16 cellular contexts compared by ENCODE assay signal in the genomic region with DNA sequence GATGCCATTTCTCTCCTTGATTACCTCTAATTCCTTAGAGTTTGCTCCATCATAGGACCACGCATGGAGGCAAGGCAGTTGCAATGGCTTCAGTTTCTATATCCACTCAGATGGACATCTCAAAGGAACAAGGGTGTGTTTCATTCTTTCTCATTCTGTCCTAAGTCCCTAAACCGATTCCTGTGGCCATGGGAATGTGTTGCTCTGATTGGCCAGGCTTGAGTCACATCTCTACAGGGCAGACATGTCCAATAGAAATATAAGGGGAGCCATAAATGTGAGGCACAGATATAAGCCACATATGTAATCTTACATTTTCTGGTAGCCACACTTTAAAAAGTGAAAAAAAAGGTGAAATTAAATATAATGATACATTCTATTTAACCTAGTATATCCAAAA.
"Had no signal": no experiment of that assay in that cellular context is flagged by ENCODE, and none has a peak within 500 bp of the region (broad histone marks: within the 10 kb centered on the region; RNA-seq: fewer than 3 reads in every experiment).

No MANE protein-coding gene starts in this region.

- H3K27me3 ChIP-seq: gastroesophageal sphincter, spleen, suprapubic skin, transverse colon had no signal

- H3K27me3 Mint-ChIP-seq: activated CD4-positive, alpha-beta T cell treated with anti-CD3 and anti-CD28 coated beads for 36 hours; stimulated activated naive CD8-positive, alpha-beta T cell treated with anti-CD3 and anti-CD28 coated beads, Interleukin-15, amount 100 ng/mL, for 72 hours had no signal

- H3K36me3 ChIP-seq: gastroesophageal sphincter, spleen, suprapubic skin, transverse colon had no signal

- H3K27ac ChIP-seq: coronary artery, suprapubic skin had no signal

- H3K4me1 Mint-ChIP-seq: neural crest cell, WTC11 had no signal

- DNase-seq: activated CD4-positive, alpha-beta T cell treated with anti-CD3 and anti-CD28 coated beads, Interleukin-2, amount 50 U/mL, for 4 hours; activated CD8-positive, alpha-beta memory T cell treated with anti-CD3 and anti-CD28 coated beads, Interleukin-2, amount 50 U/mL, for 48 hours; activated naive CD8-positive, alpha-beta T cell treated with anti-CD3 and anti-CD28 coated beads, Interleukin-2, amount 10 ng/mL, durations not matched to agents 7 days and 5 days; left cardiac atrium; spleen; stimulated activated CD4-positive, alpha-beta T cell treated with anti-CD3 and anti-CD28 coated beads, Interleukin-4, amount 100 ng/mL, for 4 hours had no signal

- H3K27ac Mint-ChIP-seq: activated CD4-positive, alpha-beta T cell treated with anti-CD3 and anti-CD28 coated beads for 36 hours; activated naive CD8-positive, alpha-beta T cell treated with anti-CD3 and anti-CD28 coated beads, Interleukin-2, amount 10 ng/mL, durations not matched to agents 7 days and 5 days; stimulated activated naive CD8-positive, alpha-beta T cell treated with anti-CD3 and anti-CD28 coated beads, Interleukin-15, amount 100 ng/mL, for 72 hours; WTC11 had no signal

- H3K36me3 Mint-ChIP-seq: activated naive CD8-positive, alpha-beta T cell treated with anti-CD3 and anti-CD28 coated beads, Interleukin-2, amount 10 ng/mL, durations not matched to agents 7 days and 5 days; WTC11 had no signal

- H3K4me3 ChIP-seq: coronary artery, gastroesophageal sphincter, spleen, suprapubic skin, transverse colon had no signal

- H3K9me3 Mint-ChIP-seq: activated naive CD8-positive, alpha-beta T cell treated with anti-CD3 and anti-CD28 coated beads, Interleukin-2, amount 10 ng/mL, durations not matched to agents 7 days and 5 days; activated T-cell treated with anti-CD3 and anti-CD28 coated beads, Interleukin-2, amount 50 U/mL, for 4 hours; naive thymus-derived CD4-positive, alpha-beta T cell; neural crest cell; stimulated activated naive CD8-positive, alpha-beta T cell treated with anti-CD3 and anti-CD28 coated beads, Interleukin-15, amount 100 ng/mL, for 72 hours; WTC11 had no signal

- H3K9me3 ChIP-seq: gastroesophageal sphincter, spleen, suprapubic skin, transverse colon had no signal

- H3K4me3 Mint-ChIP-seq: activated CD4-positive, alpha-beta T cell treated with anti-CD3 and anti-CD28 coated beads for 36 hours; activated naive CD8-positive, alpha-beta T cell treated with anti-CD3 and anti-CD28 coated beads, Interleukin-2, amount 10 ng/mL, durations not matched to agents 7 days and 5 days; activated T-cell treated with anti-CD3 and anti-CD28 coated beads, Interleukin-2, amount 50 U/mL, for 4 hours; neural crest cell; stimulated activated naive CD8-positive, alpha-beta T cell treated with anti-CD3 and anti-CD28 coated beads, Interleukin-15, amount 100 ng/mL, for 72 hours; WTC11 had no signal
